8 cellular contexts compared by ENCODE assay signal in genomic region chr1:21294266-21295058, GRCh38. TPM values are rescaled to one million over a fixed set of nuclear protein-coding genes. Genes with fewer than 3 reads are reported as not detected.
A peak's percentile ranks its signal among the peaks of the same experiment; 100 is the strongest.
DNase-seq lines count a peak whose midpoint lies in the region; ATAC-seq and TF ChIP-seq lines count a peak whose summit lies in the region.

No MANE protein-coding gene starts in this region.

- peaks cover 48 to 54% of the 10 kb centered on the region in 2 donors for H3K4me1 Mint-ChIP-seq in natural killer cell treated with Interleukin-12 subunit alpha and Interleukin-12 subunit beta and Interleukin-15 and Interleukin-18, amount 100 ng/mL, for 72 hours (ENCODE audit: low read depth in 2 of 2)

- intact Hi-C loops in adrenal gland (cut with DNase I), result no loop called here
- intact Hi-C loops in transverse colon (cut with DNase I; ENCODE audit: low total_unique reads), result no loop called here
- intact Hi-C loops in prostate gland (cut with DNase I), result no loop called here

- no peaks in the 10 kb centered on the region for H3K27me3 ChIP-seq in adrenal gland
- no peaks in the 10 kb centered on the region for H3K27me3 ChIP-seq in transverse colon
- H3K27me3 ChIP-seq in prostate gland (replicated peaks; ENCODE audit: insufficient read depth), result no peaks in the 10 kb centered on the region

- H3K4me3 Mint-ChIP-seq in natural killer cell treated with Interleukin-12 subunit alpha and Interleukin-12 subunit beta and Interleukin-15 and Interleukin-18, amount 100 ng/mL, for 72 hours, result peak overlapping the region; percentile 85

- TF ChIP-seq CTCF in adrenal gland (IDR thresholded peaks at IDR 0.05) (no peak), transverse colon (IDR thresholded peaks at IDR 0.05) (no peak), prostate gland (IDR thresholded peaks at IDR 0.05) (no peak)

- TF ChIP-seq EP300 in transverse colon (IDR thresholded peaks at IDR 0.05; ENCODE audit: low read depth), result no peak

- in situ Hi-C loops in transverse colon (cut with MboI; ENCODE audit: low pct_ligation_motif_present in 1 of 4, low pct_unique_long_range_greater_than_20kb in 1 of 4, low sequenced_read_pairs in 3 of 4), result no loop called here

- H3K27ac Mint-ChIP-seq in natural killer cell treated with Interleukin-12 subunit alpha and Interleukin-12 subunit beta and Interleukin-15 and Interleukin-18, amount 100 ng/mL, for 72 hours, result peak overlapping the region; percentile 88 to 94

- DNase-seq in SW480 (ENCODE audit: low spot score), result peak; percentile 94
- peak in 6 of 7 donors; percentile 41 to 83 (median 62) for DNase-seq in adrenal gland
- peak; percentile 90 for DNase-seq in natural killer cell treated with Interleukin-12 subunit alpha and Interleukin-12 subunit beta and Interleukin-15 and Interleukin-18, amount 100 ng/mL, for 72 hours (ENCODE audit: low spot score)
- peak; percentile 80 for DNase-seq in transverse colon
- no peak for DNase-seq in pons (ENCODE audit: low spot score)
- DNase-seq in prostate gland (ENCODE audit: low spot score), result no peak

- H3K4me1 ChIP-seq in adrenal gland (replicated peaks in 1 of 2), result peaks cover 25 to 73% of the 10 kb centered on the region in 2 donors
- peaks cover 28 to 77% (median 39%) of the 10 kb centered on the region in 4 donors for H3K4me1 ChIP-seq in transverse colon
- no peaks in the 10 kb centered on the region for H3K4me1 ChIP-seq in prostate gland (replicated peaks)

- no peaks in the 10 kb centered on the region for H3K9me3 Mint-ChIP-seq in natural killer cell treated with Interleukin-12 subunit alpha and Interleukin-12 subunit beta and Interleukin-15 and Interleukin-18, amount 100 ng/mL, for 72 hours

- no peaks in the 10 kb centered on the region for H3K36me3 Mint-ChIP-seq in natural killer cell treated with Interleukin-12 subunit alpha and Interleukin-12 subunit beta and Interleukin-15 and Interleukin-18, amount 100 ng/mL, for 72 hours

- ATAC-seq in GM18870 (IDR thresholded peaks at IDR 0.05; ENCODE audit: unreplicated experiment) (peak; percentile 62), HG02981 (IDR thresholded peaks at IDR 0.05; ENCODE audit: unreplicated experiment) (peak; percentile 48)
- peak; percentile 86 to 88 for ATAC-seq in natural killer cell treated with Interleukin-12 subunit alpha and Interleukin-12 subunit beta and Interleukin-15 and Interleukin-18, amount 100 ng/mL, for 72 hours

- no peaks in the 10 kb centered on the region for H3K36me3 ChIP-seq in adrenal gland (replicated peaks in 1 of 2)
- no peaks in the 10 kb centered on the region for H3K36me3 ChIP-seq in transverse colon
- H3K36me3 ChIP-seq in prostate gland, result no peaks in the 10 kb centered on the region

- H3K27ac ChIP-seq in adrenal gland (peak overlapping the region; percentile 42 to 88 (median 81)), transverse colon (peak overlapping the region; percentile 57 to 85 (median 72)), prostate gland (no peak overlapping the region)

- TF ChIP-seq POLR2A in adrenal gland (IDR thresholded peaks at IDR 0.05) (peak in 1 of 2 donors; percentile 13), transverse colon (IDR thresholded peaks at IDR 0.05) (peak; percentile 22), prostate gland (IDR thresholded peaks at IDR 0.05) (no peak)

- H3K9me3 ChIP-seq in adrenal gland (replicated peaks in 1 of 3), result no peaks in the 10 kb centered on the region
- H3K9me3 ChIP-seq in transverse colon, result no peaks in the 10 kb centered on the region
- H3K9me3 ChIP-seq in prostate gland, result no peaks in the 10 kb centered on the region

- H3K27me3 Mint-ChIP-seq in natural killer cell treated with Interleukin-12 subunit alpha and Interleukin-12 subunit beta and Interleukin-15 and Interleukin-18, amount 100 ng/mL, for 72 hours, result no peaks in the 10 kb centered on the region

- 43 to 56% (median 48%) methylated on average over 12 to 13 of the region's 13 CpGs for WGBS in adrenal gland, 4 donors
- 38% methylated on average over 13 of the region's 13 CpGs; no CpG with 5 or more reads in 1 of the 2 donors for whole genome bisulfite sequencing in transverse colon (ENCODE audit: low coverage in 1 of 2), 2 donors
- WGBS in prostate gland, result 78% methylated on average over 13 of the region's 13 CpGs

- H3K4me3 ChIP-seq in adrenal gland (no peak overlapping the region), transverse colon (no peak overlapping the region), prostate gland (no peak overlapping the region)

RNA-seq across cellular contexts. Expression of gene ECE1, which starts 4.2 kb away (rescaled TPM):
- total RNA-seq in adrenal gland (100 to 1,000 TPM; 173 to 588 (median 259) TPM), transverse colon (100 to 1,000 TPM in 3 of 4 donors, 10 to 100 TPM in 1; 55.9 to 149 (median 112) TPM), prostate gland (100 to 1,000 TPM; 113 to 146 TPM)
- polyA plus RNA-seq in adrenal gland, result 100 to 1,000 TPM; 150 to 327 (median 176) TPM
- total RNA-seq in natural killer cell treated with Interleukin-12 subunit alpha and Interleukin-12 subunit beta and Interleukin-15 and Interleukin-18, amount 100 ng/mL, for 72 hours, result 10 to 100 TPM; 33.7 to 53.9 TPM

Comparison
In these comparisons a context has a peak if more than half of its experiments do, and no peak if none do; other contexts are left out.
1. DNase-seq: peak in SW480 (single experiment), adrenal gland (6 of 7), natural killer cell treated with Interleukin-12 subunit alpha and Interleukin-12 subunit beta and Interleukin-15 and Interleukin-18, amount 100 ng/mL, for 72 hours (single experiment) and transverse colon (single experiment); none in pons (single experiment) and prostate gland (single experiment).
2. H3K27ac ChIP-seq: peak in adrenal gland (5 of 5) and transverse colon (4 of 4); none in prostate gland (0 of 2).
3. Peak in every context shown above with its lines, with median percentiles within 50 percentile points of each other: ATAC-seq.